ENCODE assay signal across 10 cellular contexts in the genomic region with DNA sequence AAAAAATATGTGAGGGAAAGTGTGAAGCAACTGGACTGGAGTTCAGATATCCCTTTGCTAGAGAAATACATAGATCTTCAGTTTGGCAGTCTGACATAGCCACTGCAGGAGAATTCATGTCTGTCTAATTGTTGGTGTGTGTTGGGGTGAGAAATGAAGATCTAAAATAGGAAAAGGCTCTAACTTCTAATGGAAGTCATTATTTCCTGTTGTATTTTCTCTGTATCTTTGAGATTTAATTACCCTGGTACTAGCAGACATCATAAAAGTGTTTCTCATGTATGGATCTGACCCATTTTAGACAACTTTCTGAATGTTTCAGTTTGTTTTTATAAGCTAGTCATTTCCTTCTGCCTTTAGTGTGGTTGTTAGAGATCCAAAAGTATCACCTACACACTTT.
"Had no signal": no experiment of that assay in that cellular context is flagged by ENCODE, and none has a peak within 500 bp of the region (broad histone marks: within the 10 kb centered on the region; RNA-seq: fewer than 3 reads in every experiment).

No MANE protein-coding gene starts in this region.

- H3K4me3 Mint-ChIP-seq: nephron progenitor cell had no signal

- H3K4me3 ChIP-seq: breast epithelium, hepatocyte, ovary had no signal

- H3K36me3 ChIP-seq: breast epithelium, ovary had no signal

- H3K27ac ChIP-seq: breast epithelium, hepatocyte, ovary had no signal

- ATAC-seq: activated naive CD4-positive, alpha-beta T cell treated with anti-CD3 and anti-CD28 coated beads, Interleukin-2, amount 50 U/mL, for 72 hours; stimulated activated naive CD8-positive, alpha-beta T cell treated with anti-CD3 and anti-CD28 coated beads, Interleukin-15, Interleukin-2, amounts not matched to agents 100 U/mL and 50 U/mL, for 24 hours had no signal

- H3K4me2 ChIP-seq: hepatocyte had no signal

- H3K27me3 ChIP-seq: breast epithelium, hepatocyte, ovary had no signal

- H3K9me3 Mint-ChIP-seq: activated naive CD4-positive, alpha-beta T cell treated with anti-CD3 and anti-CD28 coated beads, Interleukin-2, amount 50 U/mL, for 72 hours; nephron progenitor cell had no signal

- DNase-seq: activated CD4-positive, alpha-beta T cell treated with anti-CD3 and anti-CD28 coated beads, Interleukin-2, amount 50 U/mL, for 4 hours; activated CD4-positive, CD25-positive, alpha-beta regulatory T cell treated with anti-CD3 and anti-CD28 coated beads, Interleukin-2, amount 50 U/mL, for 72 hours; activated T-cell treated with anti-CD3 and anti-CD28 coated beads, Interleukin-2, amount 50 U/mL, for 1 hour; nephron progenitor cell; ovary; stimulated activated CD4-positive, alpha-beta T cell treated with anti-CD3 and anti-CD28 coated beads, Interleukin-2, amount 100 ng/mL, for 48 hours; stimulated activated naive CD8-positive, alpha-beta T cell treated with anti-CD3 and anti-CD28 coated beads, Interleukin-15, Interleukin-2, amounts not matched to agents 100 U/mL and 50 U/mL, for 24 hours had no signal

- H3K27ac Mint-ChIP-seq: activated naive CD4-positive, alpha-beta T cell treated with anti-CD3 and anti-CD28 coated beads, Interleukin-2, amount 50 U/mL, for 72 hours; nephron progenitor cell had no signal

- H3K4me1 ChIP-seq: breast epithelium had no signal

- H3K9me3 ChIP-seq: breast epithelium, ovary had no signal
